9 cellular contexts compared by ENCODE assay signal in the genomic region with DNA sequence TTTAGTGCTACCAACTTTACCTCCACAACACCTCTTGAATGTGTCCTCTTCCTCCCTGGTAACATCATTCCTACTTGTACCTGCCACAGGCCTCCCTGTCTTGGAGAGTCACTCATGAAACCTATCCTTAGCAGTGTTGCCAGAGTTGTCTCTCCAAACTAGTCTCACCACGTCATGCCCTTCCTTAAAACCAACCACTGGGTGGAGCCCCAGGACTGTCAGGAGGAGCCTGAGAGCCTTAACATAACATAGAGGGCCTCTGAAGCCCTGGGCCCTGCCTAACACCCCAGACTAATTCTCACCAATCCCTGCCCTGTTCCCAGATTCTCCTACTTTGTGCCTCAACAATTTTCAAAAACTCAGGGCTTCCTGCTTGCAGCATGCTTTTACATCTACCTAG.
DNase-seq lines count a peak whose midpoint lies in the region; ATAC-seq and TF ChIP-seq lines count a peak whose summit lies in the region.
"Had no signal": no experiment of that assay in that cellular context is flagged by ENCODE, and none has a peak within 500 bp of the region (broad histone marks: within the 10 kb centered on the region; RNA-seq: fewer than 3 reads in every experiment).

No MANE protein-coding gene starts in this region.

- no peak overlapping the region for H3K27ac Mint-ChIP-seq in Caco-2 (ENCODE audit: unreplicated experiment)
- no peak overlapping the region for H3K27ac Mint-ChIP-seq in activated CD4-positive, alpha-beta memory T cell treated with anti-CD3 and anti-CD28 coated beads, Interleukin-2, amount 10 ng/mL, durations not matched to agents 7 days and 5 days
- H3K27ac Mint-ChIP-seq: T-cell had no signal

- TF ChIP-seq POLR2A in heart left ventricle (IDR thresholded peaks at IDR 0.05): no peak

- intact Hi-C loops in Caco-2 (cut with micrococcal nuclease; ENCODE audit: unreplicated experiment) (loop anchor here (1.0 kb wide), 1 partner anchor 28 kb away; no protein-coding TSS in a partner anchor), heart left ventricle (cut with DNase I) (loop anchor here in 1 of 10 donors (10.0 kb wide), 1 partner anchor 98 kb away; no protein-coding TSS in a partner anchor)

- H3K27me3 ChIP-seq in Caco-2 (replicated peaks; ENCODE audit: control insufficient read depth, insufficient read depth, low read length) (no peaks in the 10 kb centered on the region), heart left ventricle (no peaks in the 10 kb centered on the region)

- H3K9me3 ChIP-seq in Caco-2 (no peaks in the 10 kb centered on the region), heart left ventricle (peaks cover 0 to 10% (median 0%) of the 10 kb centered on the region in 12 donors)

- 6 to 13% (median 7%) methylated on average over 1 of the region's 1 CpG for WGBS in heart left ventricle, 4 donors

- no peaks in the 10 kb centered on the region for H3K9me3 Mint-ChIP-seq in Caco-2 (ENCODE audit: unreplicated experiment)
- no peaks in the 10 kb centered on the region for H3K9me3 Mint-ChIP-seq in activated CD4-positive, alpha-beta memory T cell treated with anti-CD3 and anti-CD28 coated beads, Interleukin-2, amount 10 ng/mL, durations not matched to agents 7 days and 5 days
- H3K9me3 Mint-ChIP-seq: T-cell had no signal

- H3K27ac ChIP-seq in heart left ventricle: no peak overlapping the region

- TF ChIP-seq CTCF in Caco-2 (IDR thresholded peaks at IDR 0.05; ENCODE audit: insufficient read depth in 1 of 2, low read depth in 1 of 2, low read length in 1 of 2, severe bottlenecking in 1 of 2, unreplicated experiment in 1 of 2) (peak; percentile 29 to 51), heart left ventricle (IDR thresholded peaks at IDR 0.05) (peak; percentile 22 to 61 (median 43))

- POLR2A ChIA-PET in Caco-2 (lab: Charles Lee): no interaction called here
- POLR2A ChIA-PET in activated CD4-positive, alpha-beta memory T cell treated with anti-CD3 and anti-CD28 coated beads, Interleukin-2, amount 10 ng/mL, durations not matched to agents 7 days and 5 days (lab: Charles Lee): no interaction called here

- no TSS peak for BruUV-seq in Caco-2 (replicated peaks; lab: Mats Ljungman, UMichigan)

- ATAC-seq in heart left ventricle: peak; percentile 72 to 92 (median 90)
- ATAC-seq in HG03175 (IDR thresholded peaks at IDR 0.05; ENCODE audit: unreplicated experiment): no peak
- ATAC-seq in GM18520 (IDR thresholded peaks at IDR 0.05; ENCODE audit: unreplicated experiment): no peak
- ATAC-seq: T-cell had no signal

- H3K36me3 Mint-ChIP-seq in Caco-2 (ENCODE audit: insufficient read depth, unreplicated experiment): no peaks in the 10 kb centered on the region
- H3K36me3 Mint-ChIP-seq in activated CD4-positive, alpha-beta memory T cell treated with anti-CD3 and anti-CD28 coated beads, Interleukin-2, amount 10 ng/mL, durations not matched to agents 7 days and 5 days (ENCODE audit: low read depth): no peaks in the 10 kb centered on the region
- H3K36me3 Mint-ChIP-seq: T-cell had no signal

- DNase-seq in Caco-2 (peak; percentile 68 to 69), H4 (ENCODE audit: low spot score) (peak; percentile 58), NCI-H2227 (lab: John Stamatoyannopoulos, UW; ENCODE audit: unreplicated experiment) (peak; percentile 65), heart left ventricle (peak; percentile 32 to 60 (median 53)), retina (peak; percentile 10)
- peak; percentile 17 for DNase-seq in activated CD4-positive, alpha-beta memory T cell treated with anti-CD3 and anti-CD28 coated beads, Interleukin-2, amount 10 ng/mL, durations not matched to agents 7 days and 5 days

- H3K4me1 Mint-ChIP-seq in Caco-2 (ENCODE audit: low read depth, unreplicated experiment): no peaks in the 10 kb centered on the region
- H3K4me1 Mint-ChIP-seq in activated CD4-positive, alpha-beta memory T cell treated with anti-CD3 and anti-CD28 coated beads, Interleukin-2, amount 10 ng/mL, durations not matched to agents 7 days and 5 days: no peaks in the 10 kb centered on the region
- H3K4me1 Mint-ChIP-seq: T-cell had no signal

- H3K4me3 Mint-ChIP-seq in Caco-2 (ENCODE audit: unreplicated experiment): no peak overlapping the region
- no peak overlapping the region for H3K4me3 Mint-ChIP-seq in activated CD4-positive, alpha-beta memory T cell treated with anti-CD3 and anti-CD28 coated beads, Interleukin-2, amount 10 ng/mL, durations not matched to agents 7 days and 5 days
- H3K4me3 Mint-ChIP-seq: T-cell had no signal

- H3K4me3 ChIP-seq in Caco-2 (ENCODE audit: low read depth, low read length) (no peak overlapping the region), heart left ventricle (no peak overlapping the region)

- no peaks in the 10 kb centered on the region for H3K27me3 Mint-ChIP-seq in Caco-2 (ENCODE audit: insufficient read depth, unreplicated experiment)
- no peaks in the 10 kb centered on the region for H3K27me3 Mint-ChIP-seq in activated CD4-positive, alpha-beta memory T cell treated with anti-CD3 and anti-CD28 coated beads, Interleukin-2, amount 10 ng/mL, durations not matched to agents 7 days and 5 days

- H3K4me1 ChIP-seq in Caco-2 (no peaks in the 10 kb centered on the region), heart left ventricle (peaks cover 0 to 8% (median 0%) of the 10 kb centered on the region in 12 donors)

- no peaks in the 10 kb centered on the region for H3K36me3 ChIP-seq in Caco-2 (ENCODE audit: control insufficient read depth, insufficient read depth, low read length)
- H3K36me3 ChIP-seq in heart left ventricle: no peaks in the 10 kb centered on the region

- CTCF ChIA-PET in Caco-2 (lab: Charles Lee): no interaction called here
- CTCF ChIA-PET in activated CD4-positive, alpha-beta memory T cell treated with anti-CD3 and anti-CD28 coated beads, Interleukin-2, amount 10 ng/mL, durations not matched to agents 7 days and 5 days (lab: Charles Lee): no interaction called here

Comparison
In these comparisons a context has a peak if more than half of its experiments do, and no peak if none do; other contexts are left out.
1. DNase-seq: peak in every context shown above with its lines; median percentile 68 in Caco-2; 65 in NCI-H2227; 58 in H4; 53 in heart left ventricle; 17 in activated CD4-positive, alpha-beta memory T cell treated with anti-CD3 and anti-CD28 coated beads, Interleukin-2, amount 10 ng/mL, durations not matched to agents 7 days and 5 days; 10 in retina.
2. ATAC-seq: peak in heart left ventricle (4 of 4); none in HG03175 (single experiment) and GM18520 (single experiment).